In the genomic region with DNA sequence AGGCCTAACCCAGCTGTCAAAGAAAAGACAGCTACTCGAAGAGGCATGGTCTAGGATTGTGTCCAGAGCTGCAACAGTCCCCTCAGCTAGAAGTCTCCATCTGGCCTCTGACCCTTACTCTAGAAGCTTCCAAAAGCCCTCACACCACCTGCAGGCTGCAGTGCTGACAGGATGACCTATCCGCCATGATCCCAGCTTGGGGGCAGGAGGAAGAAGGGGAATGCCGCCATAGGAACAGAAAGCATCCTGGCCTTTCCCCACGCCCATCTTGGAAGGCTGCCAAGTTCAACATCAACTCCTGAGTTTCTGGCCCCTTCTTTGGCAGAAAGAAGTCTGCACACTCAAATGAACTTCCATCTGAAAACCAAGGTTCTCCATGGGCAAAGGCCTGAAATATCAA, we compare ENCODE assay signal across 14 cellular contexts. TPM values are rescaled to one million over a fixed set of nuclear protein-coding genes. Genes with fewer than 3 reads are reported as not detected.
DNase-seq lines count a peak whose midpoint lies in the region; ATAC-seq, FAIRE-seq and TF ChIP-seq lines count a peak whose summit lies in the region.
"Had no signal": no experiment of that assay in that cellular context is flagged by ENCODE, and none has a peak within 500 bp of the region (broad histone marks: within the 10 kb centered on the region; RNA-seq: fewer than 3 reads in every experiment).

No MANE protein-coding gene starts in this region.

- DNase-seq in NCI-H1417 (lab: John Stamatoyannopoulos, UW) (peak; percentile 42 to 84 (median 62)), NCI-H1417 treated with DMSO at 0.1 percent for 48 hours (lab: John Stamatoyannopoulos, UW) (no peak), NCI-H2196 treated with DMSO at 0.1 percent for 48 hours (lab: John Stamatoyannopoulos, UW; ENCODE audit: unreplicated experiment) (peak; percentile 12), bronchial epithelial cell (ENCODE audit: low read depth) (no peak), pons (ENCODE audit: low spot score) (peak; percentile 7), HCEC 1CT (no peak)
- DNase-seq: caudate nucleus, nephron progenitor cell had no signal

- no peak overlapping the region for H3K4me3 Mint-ChIP-seq in stimulated activated memory B cell treated with anti-CD40 and anti-IgM and Interleukin-4, amounts not matched to agents 10 μg/mL and 1 μg/mL and 100 μg/mL, for 72 hours
- H3K4me3 Mint-ChIP-seq: nephron progenitor cell had no signal

- peaks cover 19% of the 10 kb centered on the region for H3K4me1 Mint-ChIP-seq in stimulated activated memory B cell treated with anti-CD40 and anti-IgM and Interleukin-4, amounts not matched to agents 10 μg/mL and 1 μg/mL and 100 μg/mL, for 72 hours

- TF ChIP-seq CTCF in bronchial epithelial cell (IDR thresholded peaks at IDR 0.05; ENCODE audit: insufficient read depth, low read length, severe bottlenecking) = no peak

- peak; percentile 55 for FAIRE-seq in bronchial epithelial cell (lab: Jason Lieb, UNC)
- FAIRE-seq: A204.1 had no signal

- no peaks in the 10 kb centered on the region for H3K27me3 ChIP-seq in bronchial epithelial cell (ENCODE audit: control insufficient read depth, insufficient read depth, low read length)
- H3K27me3 ChIP-seq: upper lobe of left lung had no signal

- no peak overlapping the region for H3K27ac Mint-ChIP-seq in stimulated activated memory B cell treated with anti-CD40 and anti-IgM and Interleukin-4, amounts not matched to agents 10 μg/mL and 1 μg/mL and 100 μg/mL, for 72 hours
- H3K27ac Mint-ChIP-seq: nephron progenitor cell had no signal

- no peaks in the 10 kb centered on the region for H3K36me3 ChIP-seq in bronchial epithelial cell (ENCODE audit: control insufficient read depth, insufficient read depth, low read length)
- H3K36me3 ChIP-seq: heart left ventricle, upper lobe of left lung had no signal

- no peaks in the 10 kb centered on the region for H3K36me3 Mint-ChIP-seq in stimulated activated memory B cell treated with anti-CD40 and anti-IgM and Interleukin-4, amounts not matched to agents 10 μg/mL and 1 μg/mL and 100 μg/mL, for 72 hours

- no peak overlapping the region for H3K4me3 ChIP-seq in bronchial epithelial cell (ENCODE audit: low read depth, low read length)
- H3K4me3 ChIP-seq: heart left ventricle, upper lobe of left lung had no signal

- peaks cover 8% of the 10 kb centered on the region for H3K27me3 Mint-ChIP-seq in stimulated activated memory B cell treated with anti-CD40 and anti-IgM and Interleukin-4, amounts not matched to agents 10 μg/mL and 1 μg/mL and 100 μg/mL, for 72 hours

- H3K9me3 Mint-ChIP-seq in stimulated activated memory B cell treated with anti-CD40 and anti-IgM and Interleukin-4, amounts not matched to agents 10 μg/mL and 1 μg/mL and 100 μg/mL, for 72 hours = no peaks in the 10 kb centered on the region
- H3K9me3 Mint-ChIP-seq: nephron progenitor cell had no signal

- ATAC-seq in stimulated activated memory B cell treated with anti-CD40 and anti-IgM and Interleukin-4, amounts not matched to agents 10 μg/mL and 1 μg/mL and 100 μg/mL, for 72 hours = no peak
- ATAC-seq in GM18907 (IDR thresholded peaks at IDR 0.05; ENCODE audit: unreplicated experiment) = no peak

RNA-seq across cellular contexts. Expression of gene KRT36, which starts 3.1 kb away (rescaled TPM):
- under 0.01 TPM in 1 of 2 replicates, not detected in the other for total RNA-seq in bronchial epithelial cell
- total RNA-seq: activated CD8-positive, alpha-beta memory T cell treated with anti-CD3 and anti-CD28 coated beads for 36 hours; heart left ventricle; upper lobe of left lung had no signal

RNA-seq across cellular contexts. Expression of gene KRT35, which starts 11.8 kb away (rescaled TPM):
- not detected in 2 replicates for total RNA-seq in bronchial epithelial cell
- total RNA-seq: activated CD8-positive, alpha-beta memory T cell treated with anti-CD3 and anti-CD28 coated beads for 36 hours; heart left ventricle; upper lobe of left lung had no signal

RNA-seq across cellular contexts. Expression of gene KRT13, which starts 12.6 kb away (rescaled TPM):
- total RNA-seq in bronchial epithelial cell = 112 and 242 TPM in 2 replicates
- total RNA-seq: activated CD8-positive, alpha-beta memory T cell treated with anti-CD3 and anti-CD28 coated beads for 36 hours had no signal

RNA-seq across cellular contexts. Expression of gene KRT32, which starts 25.6 kb away (rescaled TPM):
- 0.13 TPM in 1 of 2 replicates, not detected in the other for total RNA-seq in bronchial epithelial cell
- total RNA-seq: activated CD8-positive, alpha-beta memory T cell treated with anti-CD3 and anti-CD28 coated beads for 36 hours; upper lobe of left lung had no signal

RNA-seq across cellular contexts. Expression of gene KRT15, which starts 25.9 kb away (rescaled TPM):
- 67.9 and 71.8 TPM in 2 replicates for total RNA-seq in bronchial epithelial cell
- total RNA-seq: activated CD8-positive, alpha-beta memory T cell treated with anti-CD3 and anti-CD28 coated beads for 36 hours had no signal

Comparison
In these comparisons a context has a peak if more than half of its experiments do, and no peak if none do; other contexts are left out.
1. DNase-seq: peak in NCI-H1417 (3 of 3), NCI-H2196 treated with DMSO at 0.1 percent for 48 hours (single experiment) and pons (single experiment); none in NCI-H1417 treated with DMSO at 0.1 percent for 48 hours (single experiment), bronchial epithelial cell (single experiment) and HCEC 1CT (single experiment).